ENCODE assay signal across 10 cellular contexts in genomic region chr17:66549731-66550207, GRCh38.
A peak's percentile ranks its signal among the peaks of the same experiment; 100 is the strongest.
DNase-seq lines count a peak whose midpoint lies in the region; ATAC-seq and TF ChIP-seq lines count a peak whose summit lies in the region.
"Had no signal": no experiment of that assay in that cellular context is flagged by ENCODE, and none has a peak within 500 bp of the region (broad histone marks: within the 10 kb centered on the region; RNA-seq: fewer than 3 reads in every experiment).

No MANE protein-coding gene starts in this region.

- peaks cover 20% of the 10 kb centered on the region for H3K9me3 Mint-ChIP-seq in endodermal cell

- H2AFZ ChIP-seq in PC-3 (ENCODE audit: low read length) = no peak overlapping the region
- H2AFZ ChIP-seq in neuronal stem cell (ENCODE audit: low read length) = no peak overlapping the region

- H4K91ac ChIP-seq in neuronal stem cell (ENCODE audit: low read depth, low read length, poor library complexity) = no peak overlapping the region

- peaks cover 21% of the 10 kb centered on the region for H3F3A ChIP-seq in PC-3 (ENCODE audit: low read length, unreplicated experiment)

- H4K8ac ChIP-seq in neuronal stem cell (ENCODE audit: low read depth, low read length) = no peak overlapping the region

- no peak overlapping the region for H2BK12ac ChIP-seq in neuronal stem cell (ENCODE audit: low read length)

- peaks cover 19% of the 10 kb centered on the region for H3K4me1 Mint-ChIP-seq in endodermal cell

- peak overlapping the region; percentile 81 for H3K9ac ChIP-seq in PC-3 (ENCODE audit: low read length)
- H3K9ac ChIP-seq in endodermal cell (ENCODE audit: extremely low read depth, low read length, poor library complexity, severe bottlenecking) = no peak overlapping the region
- no peak overlapping the region for H3K9ac ChIP-seq in neuronal stem cell (ENCODE audit: low read depth, low read length, poor library complexity)

- H3K18ac ChIP-seq in neuronal stem cell (ENCODE audit: low read length) = no peak overlapping the region

- peaks cover 3% of the 10 kb centered on the region; the same call in 1 of the 2 replicates for H3K36me3 ChIP-seq in PC-3 (ENCODE audit: low read depth, low read length)
- H3K36me3 ChIP-seq in endodermal cell (ENCODE audit: control insufficient read depth, insufficient read depth, low read length) = no peaks in the 10 kb centered on the region
- H3K36me3 ChIP-seq in neuronal stem cell (replicated peaks in 1 of 2; ENCODE audit: control insufficient read depth in 2 of 2, insufficient read depth in 2 of 2, low read length in 2 of 2) = no peaks in the 10 kb centered on the region

- DNase-seq in ELR (ENCODE audit: low read depth) (peak; percentile 90), PC-3 (peak; percentile 88), endodermal cell (peak; percentile 70), neuronal stem cell (ENCODE audit: low spot score) (no peak), NCI-H526 (lab: John Stamatoyannopoulos, UW) (no peak)
- no peak for DNase-seq in stimulated activated CD4-positive, alpha-beta T cell treated with anti-CD3 and anti-CD28 coated beads, Interleukin-12 subunit alpha, Interleukin-12 subunit beta, amount 100 ng/mL, for 4 hours
- no peak for DNase-seq in activated CD8-positive, alpha-beta memory T cell treated with anti-CD3 and anti-CD28 coated beads, Interleukin-2, amount 50 U/mL, for 48 hours
- DNase-seq: NCI-H146; stimulated activated naive CD8-positive, alpha-beta T cell treated with anti-CD3 and anti-CD28 coated beads, Interleukin-15, Interleukin-2, amounts not matched to agents 100 U/mL and 50 U/mL, for 24 hours had no signal

- H3K4me1 ChIP-seq in PC-3 (ENCODE audit: insufficient read depth, low read length) (peaks cover 64% of the 10 kb centered on the region), endodermal cell (ENCODE audit: control insufficient read depth, insufficient read depth, low read length) (peaks cover 8% of the 10 kb centered on the region), neuronal stem cell (ENCODE audit: control insufficient read depth in 2 of 2, insufficient read depth in 1 of 2, low read depth in 1 of 2, low read length in 2 of 2) (peaks cover 6% of the 10 kb centered on the region in 2 donors)

- no peak overlapping the region for H2BK120ac ChIP-seq in neuronal stem cell (ENCODE audit: low read depth, low read length)

- H3K27me3 Mint-ChIP-seq in endodermal cell (ENCODE audit: insufficient read depth) = peaks cover 2% of the 10 kb centered on the region

- BruUV-seq in PC-3 (replicated peaks; lab: Mats Ljungman, UMichigan) = no TSS peak

- H3K4me3 Mint-ChIP-seq in endodermal cell = no peak overlapping the region

- H3K27ac Mint-ChIP-seq in endodermal cell = peak overlapping the region; percentile 46

- no peak overlapping the region for H2BK5ac ChIP-seq in neuronal stem cell (ENCODE audit: low read length)

- H3K27ac ChIP-seq in PC-3 (ENCODE audit: low read length) = peak overlapping the region; percentile 98
- peak overlapping the region; percentile 56 for H3K27ac ChIP-seq in endodermal cell (ENCODE audit: low read depth, low read length)
- H3K27ac ChIP-seq in neuronal stem cell (replicated peaks; ENCODE audit: low read length) = peak overlapping the region; percentile 39

- CTCF ChIA-PET in PC-3 (lab: Charles Lee) = no interaction called here

- no peak overlapping the region for H2AK5ac ChIP-seq in neuronal stem cell (ENCODE audit: low read depth, low read length)

- H2BK15ac ChIP-seq in neuronal stem cell (ENCODE audit: low read length) = no peak overlapping the region

- no peak overlapping the region for H3K23ac ChIP-seq in neuronal stem cell (ENCODE audit: low read depth, low read length, poor library complexity)

- H3K27me3 ChIP-seq in PC-3 (ENCODE audit: low read length) (no peaks in the 10 kb centered on the region), endodermal cell (ENCODE audit: control insufficient read depth, insufficient read depth, low read length, poor library complexity, severe bottlenecking) (no peaks in the 10 kb centered on the region), neuronal stem cell (ENCODE audit: control insufficient read depth in 3 of 3, insufficient read depth in 3 of 3, low read depth in 1 of 3, low read length in 3 of 3) (no peaks in the 10 kb centered on the region)

- 44 to 63% methylated on average over 5 of the region's 5 CpGs for WGBS in endodermal cell (ENCODE audit: insufficient coverage in 1 of 2, insufficient read length in 1 of 2), 2 experiments
- no CpG with 5 or more reads among the region's 5 CpGs for WGBS in neuronal stem cell (ENCODE audit: extremely low coverage in 2 of 2, insufficient read length in 2 of 2, insufficient replicate concordance in 1 of 2), 2 donors

- no peaks in the 10 kb centered on the region for H3K9me2 ChIP-seq in PC-3 (replicated peaks; ENCODE audit: low read length)

- H3K9me3 ChIP-seq in PC-3 (ENCODE audit: low read length) = no peaks in the 10 kb centered on the region
- H3K9me3 ChIP-seq in endodermal cell (ENCODE audit: control insufficient read depth, low read length) = peaks cover 7% of the 10 kb centered on the region
- H3K9me3 ChIP-seq in neuronal stem cell (replicated peaks in 1 of 2; ENCODE audit: control insufficient read depth in 2 of 2, insufficient read depth in 1 of 2, low read depth in 1 of 2, low read length in 2 of 2) = peaks cover 3 to 5% of the 10 kb centered on the region in 2 donors

- POLR2A ChIA-PET in PC-3 (lab: Charles Lee; ENCODE audit: unreplicated experiment) = no interaction called here

- no peaks in the 10 kb centered on the region for H3K79me1 ChIP-seq in neuronal stem cell (ENCODE audit: low read depth, low read length)

- no peaks in the 10 kb centered on the region for H3K36me3 Mint-ChIP-seq in endodermal cell (ENCODE audit: low read depth)

- H3K4me2 ChIP-seq in PC-3 (ENCODE audit: low read length) (peak overlapping the region; percentile 61), neuronal stem cell (ENCODE audit: insufficient read depth, low read length, poor library complexity, severe bottlenecking) (no peak overlapping the region)

- H3K4me3 ChIP-seq in PC-3 (ENCODE audit: low read length) (peak overlapping the region; percentile 20; the same call in 1 of the 2 replicates), endodermal cell (ENCODE audit: low read length) (no peak overlapping the region), neuronal stem cell (ENCODE audit: low read length in 2 of 2) (no peak overlapping the region)

- no peak overlapping the region for H3K4ac ChIP-seq in neuronal stem cell (ENCODE audit: low read length)

- intact Hi-C loops in PC-3 (cut with micrococcal nuclease) = loop anchor here (10.0 kb wide), 1 partner anchor 245 kb away; the partner anchor contains the start of gene PRKCA

- H3K79me2 ChIP-seq in PC-3 (ENCODE audit: low read length) = peaks cover 56% of the 10 kb centered on the region

- H3K14ac ChIP-seq in neuronal stem cell (ENCODE audit: low read length) = no peak overlapping the region

- no peaks in the 10 kb centered on the region for H4K20me1 ChIP-seq in PC-3 (ENCODE audit: low read length)

- no peak for TF ChIP-seq CTCF in PC-3 (conservative IDR thresholded peaks at IDR 0.05; ENCODE audit: low read depth, low read length)
- no peak for TF ChIP-seq CTCF in endodermal cell (conservative IDR thresholded peaks at IDR 0.05)

- ATAC-seq in PC-3 (peak; percentile 35), HG03135 (IDR thresholded peaks at IDR 0.05; ENCODE audit: unreplicated experiment) (no peak)
- ATAC-seq: stimulated activated naive CD8-positive, alpha-beta T cell treated with anti-CD3 and anti-CD28 coated beads, Interleukin-15, Interleukin-2, amounts not matched to agents 100 U/mL and 50 U/mL, for 24 hours had no signal

Comparison
In these comparisons a context has a peak if more than half of its experiments do, and no peak if none do; other contexts are left out.
1. DNase-seq: peak in ELR (single experiment), PC-3 (single experiment) and endodermal cell (single experiment); none in neuronal stem cell (single experiment), stimulated activated CD4-positive, alpha-beta T cell treated with anti-CD3 and anti-CD28 coated beads, Interleukin-12 subunit alpha, Interleukin-12 subunit beta, amount 100 ng/mL, for 4 hours (single experiment), NCI-H526 (0 of 2) and activated CD8-positive, alpha-beta memory T cell treated with anti-CD3 and anti-CD28 coated beads, Interleukin-2, amount 50 U/mL, for 48 hours (single experiment).
2. H3K27ac ChIP-seq: peak in every context shown above with its lines; median percentile 98 in PC-3; 56 in endodermal cell; 39 in neuronal stem cell.